ENCODE assay signal across 1 cellular context in genomic region chr19:5799247-5800241, GRCh38.
TF ChIP-seq lines count a peak whose summit lies in the region.

No MANE protein-coding gene starts in this region.

TF ChIP-seq in K562, 482 proteins besides CTCF, POLR2A, EP300 and RAD21 (continued from another document and continues in another):
- TF ChIP-seq FOXP4 (CRISPR knock-in tag; IDR thresholded peaks at IDR 0.05; ENCODE audit: borderline replicate concordance) (peak; percentile 90; the same call in 1 of the 2 replicates), STAT6 (CRISPR knock-in tag; IDR thresholded peaks at IDR 0.05) (0 out of 2 replicates have a peak, but pooled peaks have one; percentile 30), ELF2 (CRISPR knock-in tag; IDR thresholded peaks at IDR 0.05) (no peak), BCL6 (CRISPR knock-in tag; IDR thresholded peaks at IDR 0.05) (no peak), GTF2F1 (IDR thresholded peaks at IDR 0.05; ENCODE audit: low read depth, low read length) (no peak), IRF9 (tag; IDR thresholded peaks at IDR 0.05) (no peak), MLX (CRISPR knock-in tag; conservative IDR thresholded peaks at IDR 0.05) (0 out of 4 replicates have a peak, but pooled peaks of 1 of the 2 experiments have one; percentile 18), ZKSCAN8 (CRISPR knock-in tag; IDR thresholded peaks at IDR 0.05) (no peak; the same call in 1 of the 2 replicates), SAP30 (IDR thresholded peaks at IDR 0.05; ENCODE audit: borderline replicate concordance, insufficient read depth, low read depth, low read length, poor library complexity, severe bottlenecking) (no peak), ZBTB33 (CRISPR knock-in tag; IDR thresholded peaks at IDR 0.05) (peak; percentile 83), RBM14 (IDR thresholded peaks at IDR 0.05; ENCODE audit: borderline replicate concordance, insufficient read depth, low read depth, low read length) (no peak), TBP (optimal IDR thresholded peaks at IDR 0.05; ENCODE audit: low read depth, low read length) (no peak), ZNF398 (CRISPR knock-in tag; IDR thresholded peaks at IDR 0.05) (no peak), HBP1 (CRISPR knock-in tag; IDR thresholded peaks at IDR 0.05) (no peak; the same call in 1 of the 2 replicates), THAP7 (CRISPR knock-in tag; IDR thresholded peaks at IDR 0.05) (no peak), ATF4 (CRISPR knock-in tag; IDR thresholded peaks at IDR 0.05) (peak; percentile 63; the same call in 1 of the 2 replicates), ZNF639 (CRISPR knock-in tag; conservative IDR thresholded peaks at IDR 0.05 in 1 of 2, IDR thresholded peaks at IDR 0.05 in 1 of 2) (peak in 1 of 2 experiments; percentile 93; a peak in 2 of 4 replicates), ZNF316 (IDR thresholded peaks at IDR 0.05) (no peak), MBD1 (CRISPR knock-in tag; IDR thresholded peaks at IDR 0.05) (no peak), RBBP5 (IDR thresholded peaks at IDR 0.05; ENCODE audit: borderline replicate concordance, insufficient read depth, low read length, poor library complexity, severe bottlenecking) (no peak), ZSCAN29 (IDR thresholded peaks at IDR 0.05) (peak; percentile 64; the same call in 1 of the 2 replicates), ZBTB26 (CRISPR knock-in tag; IDR thresholded peaks at IDR 0.05) (peak; percentile 9; the same call in 1 of the 2 replicates), SNRNP70 (optimal IDR thresholded peaks at IDR 0.05; ENCODE audit: low read depth, low read length) (no peak), NEUROD1 (IDR thresholded peaks at IDR 0.05; ENCODE audit: borderline replicate concordance, low read depth, low read length, partially characterized antibody) (peak; percentile 88), ZNF184 (CRISPR knock-in tag; IDR thresholded peaks at IDR 0.05) (no peak), SRSF9 (IDR thresholded peaks at IDR 0.05; ENCODE audit: borderline replicate concordance, low read depth, low read length) (no peak), KDM2B (CRISPR knock-in tag; IDR thresholded peaks at IDR 0.05) (peak; percentile 78; the same call in 1 of the 2 replicates), LEF1 (IDR thresholded peaks at IDR 0.05) (peak; percentile 88), SMAD3 (CRISPR knock-in tag; conservative IDR thresholded peaks at IDR 0.05) (peak; percentile 86; the same call in 1 of the 2 replicates), MITF (IDR thresholded peaks at IDR 0.05) (0 out of 2 replicates have a peak, but pooled peaks have one; percentile 30)
